Comparison of ENCODE assay signal across 11 cellular contexts in genomic region chr12:46963977-46964376, GRCh38.
A peak's percentile ranks its signal among the peaks of the same experiment; 100 is the strongest.
DNase-seq lines count a peak whose midpoint lies in the region; ATAC-seq and TF ChIP-seq lines count a peak whose summit lies in the region.
"Had no signal": no experiment of that assay in that cellular context is flagged by ENCODE, and none has a peak within 500 bp of the region (broad histone marks: within the 10 kb centered on the region; RNA-seq: fewer than 3 reads in every experiment).

No MANE protein-coding gene starts in this region.

- H3K4me3 ChIP-seq in Caco-2 (ENCODE audit: low read depth, low read length) (no peak overlapping the region), RWPE2 (ENCODE audit: severe bottlenecking) (no peak overlapping the region), BE2C (ENCODE audit: low read depth, low read length) (no peak overlapping the region)
- H3K4me3 ChIP-seq: dorsolateral prefrontal cortex had no signal

- H3K4me1 ChIP-seq in Caco-2 (peaks cover 27% of the 10 kb centered on the region), RWPE2 (ENCODE audit: insufficient read depth, poor library complexity, severe bottlenecking) (peaks cover 35% of the 10 kb centered on the region), BE2C (no peaks in the 10 kb centered on the region)

- intact Hi-C loops in Caco-2 (cut with micrococcal nuclease; ENCODE audit: unreplicated experiment) = no loop called here

- peak; percentile 23 to 51 for DNase-seq in Caco-2
- DNase-seq in RWPE2 (ENCODE audit: low spot score) = peak; percentile 72
- DNase-seq in fibroblast of the conjunctiva (ENCODE audit: low read depth) = peak; percentile 26
- DNase-seq in osteocyte (ENCODE audit: extremely low spot score, unreplicated experiment) = no peak
- DNase-seq in BE2C = no peak
- no peak for DNase-seq in NCI-H2107 (lab: John Stamatoyannopoulos, UW)
- DNase-seq in NCI-H146 treated with DMSO at 0.1 percent for 48 hours (lab: John Stamatoyannopoulos, UW; ENCODE audit: unreplicated experiment) = no peak
- DNase-seq: CD4-positive, CD25-positive, alpha-beta regulatory T cell; dorsolateral prefrontal cortex; T-helper 17 cell had no signal

- H3K27ac Mint-ChIP-seq in Caco-2 (ENCODE audit: unreplicated experiment) = peak overlapping the region; percentile 58
- peak overlapping the region; percentile 58 for H3K27ac Mint-ChIP-seq in osteocyte (ENCODE audit: unreplicated experiment)
- H3K27ac Mint-ChIP-seq: CD4-positive, CD25-positive, alpha-beta regulatory T cell; T-helper 17 cell had no signal

- H3K4me3 Mint-ChIP-seq in Caco-2 (ENCODE audit: unreplicated experiment) = no peak overlapping the region
- H3K4me3 Mint-ChIP-seq in osteocyte (ENCODE audit: unreplicated experiment) = no peak overlapping the region
- H3K4me3 Mint-ChIP-seq: CD4-positive, CD25-positive, alpha-beta regulatory T cell; T-helper 17 cell had no signal

- TF ChIP-seq CTCF in Caco-2 (IDR thresholded peaks at IDR 0.05; ENCODE audit: insufficient read depth in 1 of 2, low read depth in 1 of 2, low read length in 1 of 2, severe bottlenecking in 1 of 2, unreplicated experiment in 1 of 2) (no peak), RWPE2 (IDR thresholded peaks at IDR 0.05; ENCODE audit: poor library complexity, severe bottlenecking) (no peak), osteocyte (IDR thresholded peaks at IDR 0.05) (no peak), BE2C (IDR thresholded peaks at IDR 0.05; ENCODE audit: low read depth, low read length) (no peak)

- POLR2A ChIA-PET in Caco-2 (lab: Charles Lee) = no interaction called here

- BruUV-seq in Caco-2 (replicated peaks; lab: Mats Ljungman, UMichigan) = no TSS peak

- peak overlapping the region; percentile 82 for H3K27ac ChIP-seq in RWPE2 (ENCODE audit: poor library complexity, severe bottlenecking)
- H3K27ac ChIP-seq: dorsolateral prefrontal cortex had no signal

- no peaks in the 10 kb centered on the region for H3K27me3 ChIP-seq in Caco-2 (replicated peaks; ENCODE audit: control insufficient read depth, insufficient read depth, low read length)
- no peaks in the 10 kb centered on the region for H3K27me3 ChIP-seq in RWPE2 (ENCODE audit: insufficient read depth, poor library complexity, severe bottlenecking)
- H3K27me3 ChIP-seq in BE2C = no peaks in the 10 kb centered on the region

- no peaks in the 10 kb centered on the region for H3K9me3 ChIP-seq in Caco-2
- no peaks in the 10 kb centered on the region for H3K9me3 ChIP-seq in RWPE2 (ENCODE audit: severe bottlenecking)
- H3K9me3 ChIP-seq in BE2C = no peaks in the 10 kb centered on the region

- no peaks in the 10 kb centered on the region for H3K27me3 Mint-ChIP-seq in Caco-2 (ENCODE audit: insufficient read depth, unreplicated experiment)
- H3K27me3 Mint-ChIP-seq in osteocyte (ENCODE audit: unreplicated experiment) = no peaks in the 10 kb centered on the region

- CTCF ChIA-PET in Caco-2 (lab: Charles Lee) = interaction anchor here (4.1 kb wide), 1 partner anchor 20 kb away, joined by 13 read pairs; no protein-coding TSS in a partner anchor

- ATAC-seq in RWPE2 (ENCODE audit: low read depth) (peak; percentile 64), GM18870 (IDR thresholded peaks at IDR 0.05; ENCODE audit: unreplicated experiment) (no peak)
- ATAC-seq: T-helper 17 cell had no signal

- peaks cover 17% of the 10 kb centered on the region for H3K4me1 Mint-ChIP-seq in Caco-2 (ENCODE audit: low read depth, unreplicated experiment)
- peaks cover 25% of the 10 kb centered on the region for H3K4me1 Mint-ChIP-seq in osteocyte (ENCODE audit: unreplicated experiment)
- H3K4me1 Mint-ChIP-seq: CD4-positive, CD25-positive, alpha-beta regulatory T cell; T-helper 17 cell had no signal

- H3K36me3 ChIP-seq in Caco-2 (ENCODE audit: control insufficient read depth, insufficient read depth, low read length) (no peaks in the 10 kb centered on the region), RWPE2 (ENCODE audit: low read depth) (no peaks in the 10 kb centered on the region), BE2C (no peaks in the 10 kb centered on the region)

- H3K36me3 Mint-ChIP-seq in Caco-2 (ENCODE audit: insufficient read depth, unreplicated experiment) (no peaks in the 10 kb centered on the region), osteocyte (ENCODE audit: unreplicated experiment) (peaks cover 2% of the 10 kb centered on the region)
- H3K36me3 Mint-ChIP-seq: CD4-positive, CD25-positive, alpha-beta regulatory T cell had no signal

- H3K9me3 Mint-ChIP-seq in Caco-2 (ENCODE audit: unreplicated experiment) (no peaks in the 10 kb centered on the region), osteocyte (ENCODE audit: unreplicated experiment) (no peaks in the 10 kb centered on the region)
- H3K9me3 Mint-ChIP-seq: CD4-positive, CD25-positive, alpha-beta regulatory T cell had no signal

Comparison
In these comparisons a context has a peak if more than half of its experiments do, and no peak if none do; other contexts are left out.
1. DNase-seq: peak in Caco-2 (2 of 2), RWPE2 (single experiment) and fibroblast of the conjunctiva (single experiment); none in osteocyte (single experiment), BE2C (single experiment), NCI-H2107 (single experiment) and NCI-H146 treated with DMSO at 0.1 percent for 48 hours (single experiment).